ENCODE assay signal across 2 cellular contexts in the genomic region with DNA sequence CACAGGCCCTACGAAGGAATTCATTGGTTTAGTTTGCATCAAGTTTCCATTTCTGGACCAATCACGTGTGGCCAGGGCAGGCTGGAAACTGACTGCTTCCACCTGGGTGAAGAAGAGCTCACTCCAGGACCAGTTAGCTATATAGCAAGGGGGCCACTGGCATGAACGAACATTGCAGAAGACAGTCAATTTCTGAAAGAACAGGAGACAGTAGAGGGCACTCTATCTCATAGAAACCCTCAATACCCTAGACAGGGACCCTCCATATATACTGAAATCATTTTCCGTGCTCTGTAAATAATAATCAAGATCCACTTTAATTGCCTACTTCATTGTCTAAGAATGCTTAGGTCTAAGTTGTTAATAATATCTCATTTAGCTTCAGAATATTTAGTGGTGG.
TF ChIP-seq lines count a peak whose summit lies in the region.

No MANE protein-coding gene starts in this region.

TF ChIP-seq in SK-N-SH, 30 proteins besides CTCF, POLR2A, EP300 and RAD21:
- TF ChIP-seq MEF2A (IDR thresholded peaks at IDR 0.05; ENCODE audit: borderline replicate concordance, low read depth), result no peak
- TF ChIP-seq TCF12 (IDR thresholded peaks at IDR 0.05), result no peak
- TF ChIP-seq ZBTB33 (IDR thresholded peaks at IDR 0.05; ENCODE audit: borderline replicate concordance, low read depth), result no peak
- no peak for TF ChIP-seq NRF1 (IDR thresholded peaks at IDR 0.05; ENCODE audit: low read depth, low read length)
- TF ChIP-seq, protein P1, sequence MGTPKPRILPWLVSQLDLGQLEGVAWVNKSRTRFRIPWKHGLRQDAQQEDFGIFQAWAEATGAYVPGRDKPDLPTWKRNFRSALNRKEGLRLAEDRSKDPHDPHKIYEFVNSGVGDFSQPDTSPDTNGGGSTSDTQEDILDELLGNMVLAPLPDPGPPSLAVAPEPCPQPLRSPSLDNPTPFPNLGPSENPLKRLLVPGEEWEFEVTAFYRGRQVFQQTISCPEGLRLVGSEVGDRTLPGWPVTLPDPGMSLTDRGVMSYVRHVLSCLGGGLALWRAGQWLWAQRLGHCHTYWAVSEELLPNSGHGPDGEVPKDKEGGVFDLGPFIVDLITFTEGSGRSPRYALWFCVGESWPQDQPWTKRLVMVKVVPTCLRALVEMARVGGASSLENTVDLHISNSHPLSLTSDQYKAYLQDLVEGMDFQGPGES (IDR thresholded peaks at IDR 0.05; ENCODE audit: low read depth, low read length), result no peak
TF ChIP-seq in SK-N-SH: peak in this region for 0.

TF ChIP-seq in SK-N-SH treated with all-trans-retinoic acid at 6 μM for 48 hours, 23 proteins besides CTCF, POLR2A, EP300 and RAD21 (continued from another document):
- no peak for TF ChIP-seq ZNF565 (CRISPR knock-in tag; conservative IDR thresholded peaks at IDR 0.05; ENCODE audit: low read depth)
- TF ChIP-seq, protein P2, sequence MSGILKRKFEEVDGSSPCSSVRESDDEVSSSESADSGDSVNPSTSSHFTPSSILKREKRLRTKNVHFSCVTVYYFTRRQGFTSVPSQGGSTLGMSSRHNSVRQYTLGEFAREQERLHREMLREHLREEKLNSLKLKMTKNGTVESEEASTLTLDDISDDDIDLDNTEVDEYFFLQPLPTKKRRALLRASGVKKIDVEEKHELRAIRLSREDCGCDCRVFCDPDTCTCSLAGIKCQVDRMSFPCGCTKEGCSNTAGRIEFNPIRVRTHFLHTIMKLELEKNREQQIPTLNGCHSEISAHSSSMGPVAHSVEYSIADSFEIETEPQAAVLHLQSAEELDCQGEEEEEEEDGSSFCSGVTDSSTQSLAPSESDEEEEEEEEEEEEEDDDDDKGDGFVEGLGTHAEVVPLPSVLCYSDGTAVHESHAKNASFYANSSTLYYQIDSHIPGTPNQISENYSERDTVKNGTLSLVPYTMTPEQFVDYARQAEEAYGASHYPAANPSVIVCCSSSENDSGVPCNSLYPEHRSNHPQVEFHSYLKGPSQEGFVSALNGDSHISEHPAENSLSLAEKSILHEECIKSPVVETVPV (CRISPR knock-in tag; IDR thresholded peaks at IDR 0.05), result no peak
- TF ChIP-seq PPARA (CRISPR knock-in tag; IDR thresholded peaks at IDR 0.05; ENCODE audit: borderline replicate concordance), result no peak
- no peak for TF ChIP-seq BACH2 (CRISPR knock-in tag; IDR thresholded peaks at IDR 0.05; ENCODE audit: borderline replicate concordance)
- no peak for TF ChIP-seq OSR1 (CRISPR knock-in tag; IDR thresholded peaks at IDR 0.05)
- TF ChIP-seq RARB (CRISPR knock-in tag; IDR thresholded peaks at IDR 0.05), result no peak
- TF ChIP-seq POU6F1 (CRISPR knock-in tag; IDR thresholded peaks at IDR 0.05; ENCODE audit: borderline replicate concordance, low read depth), result no peak
